ENCODE assay signal across 20 cellular contexts in the genomic region with DNA sequence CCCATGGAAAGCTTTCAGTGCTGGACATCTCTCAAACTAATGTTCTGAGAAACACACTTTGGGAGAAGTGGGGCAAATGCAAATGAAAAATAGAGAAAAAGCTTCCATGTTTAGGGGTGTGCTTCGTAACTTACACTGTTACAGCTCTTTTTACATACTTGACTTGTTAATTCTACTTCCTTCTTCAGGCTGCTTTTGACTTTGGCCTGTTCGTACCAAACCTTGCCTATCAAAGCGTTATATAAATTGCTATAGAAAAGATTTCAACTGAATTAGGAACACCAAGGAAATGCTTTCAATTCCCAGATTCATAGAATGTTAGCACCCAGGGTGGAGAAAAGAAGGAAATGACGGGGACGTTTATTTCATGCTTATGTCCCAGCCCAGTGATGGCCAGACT.
DNase-seq lines count a peak whose midpoint lies in the region; ATAC-seq, FAIRE-seq and TF ChIP-seq lines count a peak whose summit lies in the region.
"Had no signal": no experiment of that assay in that cellular context is flagged by ENCODE, and none has a peak within 500 bp of the region (broad histone marks: within the 10 kb centered on the region; RNA-seq: fewer than 3 reads in every experiment).

No MANE protein-coding gene starts in this region.

- H2BK20ac ChIP-seq in H1 (ENCODE audit: low read length), result no peak overlapping the region

- H3K18ac ChIP-seq in H1 (ENCODE audit: extremely low read depth, low read length), result no peak overlapping the region

- no peak for TF ChIP-seq CTCF in H1 (IDR thresholded peaks at IDR 0.05; ENCODE audit: control extremely low read depth in 1 of 3, insufficient read depth in 1 of 3, low read depth in 1 of 3, low read length in 3 of 3)

- no peaks in the 10 kb centered on the region for H3K36me3 ChIP-seq in Karpas-422 (ENCODE audit: insufficient read depth, low read length)
- no peaks in the 10 kb centered on the region for H3K36me3 ChIP-seq in H1 (ENCODE audit: control insufficient read depth in 2 of 4, insufficient read depth in 4 of 4, low read length in 3 of 4)
- no peaks in the 10 kb centered on the region for H3K36me3 ChIP-seq in small intestine (ENCODE audit: control insufficient read depth in 2 of 2, insufficient read depth in 2 of 2, low read length in 2 of 2)

- H2BK15ac ChIP-seq in H1 (ENCODE audit: low read length), result no peak overlapping the region

- H3K9ac ChIP-seq in Karpas-422 (ENCODE audit: low read length) (peak overlapping the region; percentile 16; the same call in 1 of the 2 replicates), H1 (replicated peaks in 1 of 4; ENCODE audit: extremely low read depth in 1 of 4, low read depth in 3 of 4, low read length in 3 of 4) (no peak overlapping the region)

- H3K27ac ChIP-seq in Karpas-422 (ENCODE audit: low read length) (no peak overlapping the region), H1 (ENCODE audit: low read depth, low read length) (no peak overlapping the region), small intestine (ENCODE audit: low read depth in 1 of 2, low read length in 1 of 2) (peak overlapping the region in 1 of 2 donors; percentile 40)
- H3K27ac ChIP-seq: C4-2B had no signal

- H3K14ac ChIP-seq in H1 (ENCODE audit: insufficient read length), result no peak overlapping the region

- no peak overlapping the region for H3K4me3 ChIP-seq in Karpas-422 (ENCODE audit: low read length)
- H3K4me3 ChIP-seq in H1 (ENCODE audit: extremely low read depth in 1 of 4, insufficient read depth in 2 of 4, low read depth in 3 of 4, low read length in 4 of 4), result no peak overlapping the region
- no peak overlapping the region for H3K4me3 ChIP-seq in small intestine (ENCODE audit: low read depth in 1 of 2, low read length in 2 of 2)
- H3K4me3 ChIP-seq: GM23338, K562 had no signal

- no peaks in the 10 kb centered on the region for H4K20me1 ChIP-seq in Karpas-422 (ENCODE audit: insufficient read depth, low read depth, low read length)
- no peaks in the 10 kb centered on the region for H4K20me1 ChIP-seq in H1 (replicated peaks in 1 of 2; ENCODE audit: control insufficient read depth in 1 of 2, insufficient read depth in 2 of 2, low read length in 2 of 2)

- H2AFZ ChIP-seq in Karpas-422 (ENCODE audit: low read length) (peak overlapping the region; percentile 63; the same call in 1 of the 2 replicates), H1 (ENCODE audit: low read length) (no peak overlapping the region)
- H2AFZ ChIP-seq: GM23338 had no signal

- peak overlapping the region; percentile 60 for H3K4me2 ChIP-seq in Karpas-422 (ENCODE audit: low read depth, low read length, poor library complexity, severe bottlenecking)
- H3K4me2 ChIP-seq in H1 (ENCODE audit: insufficient read depth in 1 of 2, low read depth in 2 of 2, low read length in 2 of 2), result no peak overlapping the region
- H3K4me2 ChIP-seq: GM23338 had no signal

- H4K5ac ChIP-seq in H1 (ENCODE audit: insufficient read length, low read depth, low read length), result no peak overlapping the region

- H3K27me3 ChIP-seq in Karpas-422 (ENCODE audit: low read length) (no peaks in the 10 kb centered on the region), H1 (replicated peaks in 1 of 4; ENCODE audit: control insufficient read depth in 3 of 4, extremely low read depth in 1 of 4, insufficient read depth in 3 of 4, low read length in 3 of 4) (no peaks in the 10 kb centered on the region), small intestine (ENCODE audit: control insufficient read depth in 2 of 2, insufficient read depth in 2 of 2, low read length in 2 of 2) (no peaks in the 10 kb centered on the region)

- H3K23ac ChIP-seq in H1 (ENCODE audit: insufficient read length), result no peak overlapping the region

- TF ChIP-seq EP300 in H1 (IDR thresholded peaks at IDR 0.05; ENCODE audit: borderline replicate concordance in 1 of 2, low read depth in 2 of 2, low read length in 2 of 2), result no peak

- H3K4me1 ChIP-seq in Karpas-422 (ENCODE audit: low read length), result peaks cover 52% of the 10 kb centered on the region
- H3K4me1 ChIP-seq in H1 (replicated peaks in 1 of 4; ENCODE audit: control insufficient read depth in 3 of 4, insufficient read depth in 4 of 4, low read length in 3 of 4), result no peaks in the 10 kb centered on the region
- peaks cover 0 to 6% of the 10 kb centered on the region in 2 donors for H3K4me1 ChIP-seq in small intestine (ENCODE audit: control insufficient read depth in 2 of 2, insufficient read depth in 1 of 2, low read depth in 1 of 2, low read length in 1 of 2)

- no peak overlapping the region for H3K56ac ChIP-seq in H1 (replicated peaks; ENCODE audit: insufficient read length, low read depth, low read length)

- H3K23me2 ChIP-seq in H1 (ENCODE audit: low read depth, low read length), result no peaks in the 10 kb centered on the region

- H3K9me3 ChIP-seq in Karpas-422 (ENCODE audit: low read length) (no peaks in the 10 kb centered on the region), H1 (ENCODE audit: insufficient read depth in 2 of 2, low read depth in 1 of 2, low read length in 1 of 2) (no peaks in the 10 kb centered on the region), small intestine (ENCODE audit: control insufficient read depth, low read depth) (no peaks in the 10 kb centered on the region)
- H3K9me3 ChIP-seq: Caco-2 had no signal

- TF ChIP-seq POLR2A in H1 (IDR thresholded peaks at IDR 0.05; ENCODE audit: control extremely low read depth in 1 of 2, low read depth in 2 of 2, low read length in 2 of 2), result no peak

- no peak overlapping the region for H2AK5ac ChIP-seq in H1 (ENCODE audit: low read depth, low read length)

- ATAC-seq in HG02970 (IDR thresholded peaks at IDR 0.05; ENCODE audit: low FRiP score, unreplicated experiment), result no peak
- ATAC-seq: HCT116, K562 had no signal

- peak overlapping the region; percentile 38; the same call in 1 of the 2 replicates for H4K8ac ChIP-seq in H1 (ENCODE audit: extremely low read depth, insufficient read depth, low read length)

- no peak overlapping the region for H2BK12ac ChIP-seq in H1 (ENCODE audit: low read depth, low read length)

- FAIRE-seq in H1 (lab: Jason Lieb, UNC) (no peak), small intestine (lab: Jason Lieb, UNC) (no peak)
- FAIRE-seq: A204.1, D721Med, G401.6, HTR-8/SVneo, K562 had no signal

- POLR2A ChIA-PET in H1 (lab: Charles Lee; ENCODE audit: partially characterized antibody), result interaction anchor here (0.9 kb wide), 1 partner anchor 130 kb away, joined by 3 read pairs; no protein-coding TSS in a partner anchor

- no peak for TF ChIP-seq RAD21 in H1 (IDR thresholded peaks at IDR 0.05 in 1 of 2, conservative IDR thresholded peaks at IDR 0.05 in 1 of 2; ENCODE audit: low read depth in 2 of 2, low read length in 2 of 2)

- CTCF ChIA-PET in H1 (lab: Charles Lee; ENCODE audit: partially characterized antibody), result interaction anchor here (0.7 to 2.4 kb wide), 6 partner anchors 9 to 668 kb away, joined by 3 to 11 read pairs (median 4); no protein-coding TSS in a partner anchor

- H2BK120ac ChIP-seq in H1 (replicated peaks; ENCODE audit: low read depth, low read length), result no peak overlapping the region

- no peaks in the 10 kb centered on the region for H3K79me2 ChIP-seq in Karpas-422 (ENCODE audit: low read length)
- H3K79me2 ChIP-seq in H1 (ENCODE audit: control insufficient read depth in 1 of 2, insufficient read depth in 2 of 2, low read length in 2 of 2), result no peaks in the 10 kb centered on the region

- H3K4ac ChIP-seq in H1 (replicated peaks; ENCODE audit: insufficient read length, low read depth, low read length), result no peak overlapping the region

- H2BK5ac ChIP-seq in H1 (ENCODE audit: low read depth, low read length), result no peak overlapping the region

- H3K79me1 ChIP-seq in H1 (ENCODE audit: low read depth, low read length), result no peaks in the 10 kb centered on the region

- WGBS in H1 (ENCODE audit: extremely low coverage in 1 of 2, insufficient coverage in 1 of 2, insufficient read length in 1 of 2, insufficient replicate concordance in 2 of 2, low coverage in 1 of 2, low lambda C conversion rate in 2 of 2, missing lambda C conversion rate in 1 of 2), 2 experiments, result 80% methylated on average over 5 of the region's 5 CpGs; no CpG with 5 or more reads in 1 of the 2 experiments
- 14 to 60% (median 33%) methylated on average over 5 of the region's 5 CpGs for WGBS in small intestine, 3 donors

- H3K9me2 ChIP-seq in Karpas-422 (replicated peaks; ENCODE audit: insufficient read depth, low read length), result no peaks in the 10 kb centered on the region

- DNase-seq in Karpas-422 (peak; percentile 51), H1 (ENCODE audit: low read depth in 1 of 2, low spot score in 2 of 2) (no peak), small intestine (peak; percentile 55), NCI-H2227 treated with DMSO at 0.1 percent for 48 hours (lab: John Stamatoyannopoulos, UW) (no peak), T-helper 9 cell (no peak)
- DNase-seq: ACHN; Caco-2; CD4-positive, alpha-beta T cell; H7; HFFc6; IMR-90 had no signal

- H4K91ac ChIP-seq in H1 (replicated peaks; ENCODE audit: insufficient read length, low read length), result no peak overlapping the region

TF ChIP-seq in H1, 55 proteins besides CTCF, POLR2A, EP300 and RAD21:
- TF ChIP-seq PHF8 (conservative IDR thresholded peaks at IDR 0.05; ENCODE audit: low read depth, low read length) (no peak), CEBPB (IDR thresholded peaks at IDR 0.05; ENCODE audit: low read depth, low read length) (no peak), BRCA1 (IDR thresholded peaks at IDR 0.05; ENCODE audit: low read depth, low read length) (no peak), YY1 (IDR thresholded peaks at IDR 0.05; ENCODE audit: low read depth, low read length) (no peak)
- TF ChIP-seq, protein P1, sequence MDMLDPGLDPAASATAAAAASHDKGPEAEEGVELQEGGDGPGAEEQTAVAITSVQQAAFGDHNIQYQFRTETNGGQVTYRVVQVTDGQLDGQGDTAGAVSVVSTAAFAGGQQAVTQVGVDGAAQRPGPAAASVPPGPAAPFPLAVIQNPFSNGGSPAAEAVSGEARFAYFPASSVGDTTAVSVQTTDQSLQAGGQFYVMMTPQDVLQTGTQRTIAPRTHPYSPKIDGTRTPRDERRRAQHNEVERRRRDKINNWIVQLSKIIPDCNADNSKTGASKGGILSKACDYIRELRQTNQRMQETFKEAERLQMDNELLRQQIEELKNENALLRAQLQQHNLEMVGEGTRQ (IDR thresholded peaks at IDR 0.05; ENCODE audit: low read length), result no peak

Comparison
In these comparisons a context has a peak if more than half of its experiments do, and no peak if none do; other contexts are left out.
1. DNase-seq: peak in Karpas-422 (single experiment) and small intestine (single experiment); none in H1 (0 of 2), NCI-H2227 treated with DMSO at 0.1 percent for 48 hours (single experiment) and T-helper 9 cell (single experiment).